11 cellular contexts compared by ENCODE assay signal in the genomic region with DNA sequence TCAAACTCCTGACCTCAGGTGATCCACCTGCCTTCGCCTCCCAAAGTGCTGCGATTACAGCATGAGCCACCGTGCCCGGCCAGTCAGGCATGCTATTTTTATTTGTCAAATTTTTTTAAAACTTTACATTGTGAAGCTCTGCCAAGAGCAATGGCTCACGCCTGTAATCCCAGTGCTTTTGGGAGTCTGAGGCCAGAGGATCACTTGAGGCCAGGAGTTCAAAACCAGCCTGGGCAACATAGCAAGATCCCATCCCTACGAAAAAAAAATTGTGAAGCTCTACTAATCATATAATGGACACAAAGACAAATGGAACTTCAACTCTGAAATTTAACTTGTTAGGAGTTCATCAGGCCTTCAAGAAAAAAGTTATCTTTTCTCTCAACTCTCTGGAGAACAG. TPM values are rescaled to one million over a fixed set of nuclear protein-coding genes. Genes with fewer than 3 reads are reported as not detected.
A peak's percentile ranks its signal among the peaks of the same experiment; 100 is the strongest.
DNase-seq lines count a peak whose midpoint lies in the region; ATAC-seq and TF ChIP-seq lines count a peak whose summit lies in the region.
"Had no signal": no experiment of that assay in that cellular context is flagged by ENCODE, and none has a peak within 500 bp of the region (broad histone marks: within the 10 kb centered on the region; RNA-seq: fewer than 3 reads in every experiment).

No MANE protein-coding gene starts in this region.

- peak overlapping the region; percentile 62 for H3K27ac Mint-ChIP-seq in GM23338
- peak overlapping the region; percentile 83 to 99 for H3K27ac Mint-ChIP-seq in activated naive CD4-positive, alpha-beta T cell treated with anti-CD3 and anti-CD28 coated beads, Interleukin-2, amount 50 U/mL, for 72 hours
- peak overlapping the region; percentile 91 to 100 (median 100) for H3K27ac Mint-ChIP-seq in naive thymus-derived CD8-positive, alpha-beta T cell

- H3K4me3 ChIP-seq in BLaER1: peak overlapping the region; percentile 74; the same call in 1 of the 2 replicates
- peak overlapping the region; percentile 64; the same call in 1 of the 2 replicates for H3K4me3 ChIP-seq in GM23338

- H3K27ac ChIP-seq in BLaER1: peak overlapping the region; percentile 94
- peak overlapping the region; percentile 93; the same call in 1 of the 2 replicates for H3K27ac ChIP-seq in GM23338 (ENCODE audit: low read depth)

- H3K36me3 ChIP-seq in BLaER1 (peaks cover 23% of the 10 kb centered on the region), GM23338 (ENCODE audit: insufficient read depth) (no peaks in the 10 kb centered on the region)

- H2AFZ ChIP-seq in GM23338: no peak overlapping the region

- H4K20me1 ChIP-seq in BLaER1 (no peaks in the 10 kb centered on the region), GM23338 (replicated peaks; ENCODE audit: insufficient read depth) (no peaks in the 10 kb centered on the region)

- no peaks in the 10 kb centered on the region for H3K9me2 ChIP-seq in GM23338 (ENCODE audit: insufficient read depth)

- H3K4me2 ChIP-seq in BLaER1 (peak overlapping the region; percentile 87), GM23338 (peak overlapping the region; percentile 91)

- peak overlapping the region; percentile 88 for H3K9ac ChIP-seq in BLaER1

- peak overlapping the region; percentile 93 for H3K4me3 Mint-ChIP-seq in GM23338
- peak overlapping the region; percentile 58 to 99 (median 97) for H3K4me3 Mint-ChIP-seq in naive thymus-derived CD8-positive, alpha-beta T cell

- H3K27me3 ChIP-seq in BLaER1 (no peaks in the 10 kb centered on the region), GM23338 (ENCODE audit: insufficient read depth) (no peaks in the 10 kb centered on the region)

- peaks cover 14% of the 10 kb centered on the region for H3F3A ChIP-seq in GM23338 (replicated peaks; ENCODE audit: low read depth)

- no peaks in the 10 kb centered on the region for H3K9me3 ChIP-seq in BLaER1

- ATAC-seq in GM23338 (no peak), HG02610 (IDR thresholded peaks at IDR 0.05; ENCODE audit: unreplicated experiment) (no peak), HG02798 (IDR thresholded peaks at IDR 0.05; ENCODE audit: poor library complexity, unreplicated experiment) (no peak), HG02763 (IDR thresholded peaks at IDR 0.05; ENCODE audit: unreplicated experiment) (no peak)
- no peak for ATAC-seq in activated naive CD4-positive, alpha-beta T cell treated with anti-CD3 and anti-CD28 coated beads, Interleukin-2, amount 50 U/mL, for 72 hours
- ATAC-seq in naive thymus-derived CD8-positive, alpha-beta T cell: no peak

- POLR2A ChIA-PET in naive thymus-derived CD8-positive, alpha-beta T cell (lab: Charles Lee): no interaction called here

- H3K79me2 ChIP-seq in GM23338 (replicated peaks; ENCODE audit: insufficient read depth): peaks cover 34% of the 10 kb centered on the region

- H3K27me3 Mint-ChIP-seq in GM23338 (ENCODE audit: insufficient read depth, low read depth, poor library complexity): peaks cover 6% of the 10 kb centered on the region
- no peaks in the 10 kb centered on the region for H3K27me3 Mint-ChIP-seq in naive thymus-derived CD8-positive, alpha-beta T cell

- no peaks in the 10 kb centered on the region for H3K9me3 Mint-ChIP-seq in GM23338
- no peaks in the 10 kb centered on the region for H3K9me3 Mint-ChIP-seq in activated naive CD4-positive, alpha-beta T cell treated with anti-CD3 and anti-CD28 coated beads, Interleukin-2, amount 50 U/mL, for 72 hours
- H3K9me3 Mint-ChIP-seq in naive thymus-derived CD8-positive, alpha-beta T cell: no peaks in the 10 kb centered on the region

- peaks cover 22% of the 10 kb centered on the region for H3K4me1 Mint-ChIP-seq in GM23338
- peaks cover 19 to 52% (median 45%) of the 10 kb centered on the region in 4 donors for H3K4me1 Mint-ChIP-seq in naive thymus-derived CD8-positive, alpha-beta T cell

- DNase-seq in GM23338 (ENCODE audit: low spot score) (no peak), DMS 273 (lab: John Stamatoyannopoulos, UW; ENCODE audit: unreplicated experiment) (no peak)
- no peak for DNase-seq in activated naive CD4-positive, alpha-beta T cell treated with anti-CD3 and anti-CD28 coated beads, Interleukin-2, amount 50 U/mL, for 72 hours (ENCODE audit: low spot score in 2 of 2)
- no peak for DNase-seq in naive thymus-derived CD8-positive, alpha-beta T cell
- DNase-seq: central memory CD4-positive, alpha-beta T cell; EL; KG1 had no signal

- H3K4me1 ChIP-seq in BLaER1: peaks cover 22% of the 10 kb centered on the region
- H3K4me1 ChIP-seq in GM23338 (ENCODE audit: insufficient read depth): peaks cover 15% of the 10 kb centered on the region; the same call in 1 of the 2 replicates

- TF ChIP-seq CTCF in GM23338 (conservative IDR thresholded peaks at IDR 0.05; ENCODE audit: low read depth in 2 of 2): no peak

- peaks cover 4% of the 10 kb centered on the region for H3K36me3 Mint-ChIP-seq in GM23338 (ENCODE audit: low read depth)
- H3K36me3 Mint-ChIP-seq in activated naive CD4-positive, alpha-beta T cell treated with anti-CD3 and anti-CD28 coated beads, Interleukin-2, amount 50 U/mL, for 72 hours: peaks cover 19 to 20% of the 10 kb centered on the region in 2 donors
- peaks cover 0 to 16% (median 0%) of the 10 kb centered on the region in 3 donors for H3K36me3 Mint-ChIP-seq in naive thymus-derived CD8-positive, alpha-beta T cell

TF ChIP-seq in GM23338, 12 proteins besides CTCF, POLR2A, EP300 and RAD21 (continues in another document):
- TF ChIP-seq EZH2phosphoT487 (IDR thresholded peaks at IDR 0.05; ENCODE audit: unreplicated experiment) (no peak), CREB1 (CRISPR knock-in tag; IDR thresholded peaks at IDR 0.05; ENCODE audit: low read depth) (no peak), ZNF114 (CRISPR knock-in tag; IDR thresholded peaks at IDR 0.05) (no peak), STAT1 (IDR thresholded peaks at IDR 0.05; ENCODE audit: unreplicated experiment) (no peak), ZNF331 (CRISPR knock-in tag; IDR thresholded peaks at IDR 0.05; ENCODE audit: low read depth) (no peak)
- TF ChIP-seq, protein P1, sequence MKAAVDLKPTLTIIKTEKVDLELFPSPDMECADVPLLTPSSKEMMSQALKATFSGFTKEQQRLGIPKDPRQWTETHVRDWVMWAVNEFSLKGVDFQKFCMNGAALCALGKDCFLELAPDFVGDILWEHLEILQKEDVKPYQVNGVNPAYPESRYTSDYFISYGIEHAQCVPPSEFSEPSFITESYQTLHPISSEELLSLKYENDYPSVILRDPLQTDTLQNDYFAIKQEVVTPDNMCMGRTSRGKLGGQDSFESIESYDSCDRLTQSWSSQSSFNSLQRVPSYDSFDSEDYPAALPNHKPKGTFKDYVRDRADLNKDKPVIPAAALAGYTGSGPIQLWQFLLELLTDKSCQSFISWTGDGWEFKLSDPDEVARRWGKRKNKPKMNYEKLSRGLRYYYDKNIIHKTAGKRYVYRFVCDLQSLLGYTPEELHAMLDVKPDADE (IDR thresholded peaks at IDR 0.05): no peak

RNA-seq across cellular contexts. Expression of a gene that starts 1.9 kb away (rescaled TPM):
- total RNA-seq in GM23338 (2014; rRNA removed; shearing (Covaris generic)): 17.7 and 19.6 TPM in 2 replicates
- polyA plus RNA-seq in GM23338 (2016; fragmentation: Nextera tagmentation; extraction: Ambion mirVana): 9.6 and 10.2 TPM in 2 replicates
- total RNA-seq in activated naive CD4-positive, alpha-beta T cell treated with anti-CD3 and anti-CD28 coated beads, Interleukin-2, amount 50 U/mL, for 72 hours: 10 to 100 TPM; 36.3 to 57.1 TPM
- 100 to 1,000 TPM; 104 to 115 TPM for total RNA-seq in naive thymus-derived CD8-positive, alpha-beta T cell
- polyA plus RNA-seq in naive thymus-derived CD8-positive, alpha-beta T cell: 10 to 100 TPM in 1 of 3 donors, 1 to 10 TPM in 2; 5.4 to 17.3 (median 7.4) TPM

RNA-seq across cellular contexts. Expression of a gene that starts 5.6 kb away (rescaled TPM):
- not detected in 2 replicates for total RNA-seq in GM23338 (2014; rRNA removed; shearing (Covaris generic))
- 0.53 TPM in 1 of 2 replicates, not detected in the other for polyA plus RNA-seq in GM23338 (2016; fragmentation: Nextera tagmentation; extraction: Ambion mirVana)
- total RNA-seq in activated naive CD4-positive, alpha-beta T cell treated with anti-CD3 and anti-CD28 coated beads, Interleukin-2, amount 50 U/mL, for 72 hours: not detected
- total RNA-seq in naive thymus-derived CD8-positive, alpha-beta T cell: under 1 TPM; 0.18 to 0.19 TPM
- not detected for polyA plus RNA-seq in naive thymus-derived CD8-positive, alpha-beta T cell

RNA-seq across cellular contexts. Expression of a gene that starts 26.1 kb away (rescaled TPM):
- total RNA-seq in GM23338 (2014; rRNA removed; shearing (Covaris generic)): 19.4 and 29.0 TPM in 2 replicates
- 5.6 and 7.4 TPM in 2 replicates for polyA plus RNA-seq in GM23338 (2016; fragmentation: Nextera tagmentation; extraction: Ambion mirVana)
- under 1 TPM; 0.18 to 0.23 TPM for total RNA-seq in activated naive CD4-positive, alpha-beta T cell treated with anti-CD3 and anti-CD28 coated beads, Interleukin-2, amount 50 U/mL, for 72 hours
- total RNA-seq in naive thymus-derived CD8-positive, alpha-beta T cell: not detected
- polyA plus RNA-seq in naive thymus-derived CD8-positive, alpha-beta T cell: under 1 TPM in 1 of 3 donors, not detected in 2; 0.16 TPM

RNA-seq across cellular contexts. Expression of a gene that starts 30.6 kb away (rescaled TPM):
- 16.1 and 18.1 TPM in 2 replicates for total RNA-seq in GM23338 (2014; rRNA removed; shearing (Covaris generic))
- 4.8 and 5.6 TPM in 2 replicates for polyA plus RNA-seq in GM23338 (2016; fragmentation: Nextera tagmentation; extraction: Ambion mirVana)
- total RNA-seq in activated naive CD4-positive, alpha-beta T cell treated with anti-CD3 and anti-CD28 coated beads, Interleukin-2, amount 50 U/mL, for 72 hours: under 1 TPM in 1 of 2 donors, not detected in 1; 0.49 TPM
- total RNA-seq in naive thymus-derived CD8-positive, alpha-beta T cell: 1 to 10 TPM; 1.9 to 2.7 TPM
- not detected for polyA plus RNA-seq in naive thymus-derived CD8-positive, alpha-beta T cell

RNA-seq across cellular contexts. Expression of a gene that starts 50.7 kb away (rescaled TPM):
- total RNA-seq in GM23338 (2014; rRNA removed; shearing (Covaris generic)): 4.6 and 7.1 TPM in 2 replicates
- 4.5 and 4.9 TPM in 2 replicates for polyA plus RNA-seq in GM23338 (2016; fragmentation: Nextera tagmentation; extraction: Ambion mirVana)
- 100 to 1,000 TPM; 151 to 195 TPM for total RNA-seq in activated naive CD4-positive, alpha-beta T cell treated with anti-CD3 and anti-CD28 coated beads, Interleukin-2, amount 50 U/mL, for 72 hours
- total RNA-seq in naive thymus-derived CD8-positive, alpha-beta T cell: 100 to 1,000 TPM; 287 to 291 TPM
- polyA plus RNA-seq in naive thymus-derived CD8-positive, alpha-beta T cell: 100 to 1,000 TPM; 136 to 240 (median 150) TPM

Comparison
In these comparisons a context has a peak if more than half of its experiments do, and no peak if none do; other contexts are left out.
1. RNA of a gene that starts 26.1 kb away (total RNA-seq): 19.4 to 29.0 TPM in GM23338; 0.18 to 0.23 TPM in activated naive CD4-positive, alpha-beta T cell treated with anti-CD3 and anti-CD28 coated beads, Interleukin-2, amount 50 U/mL, for 72 hours and not detected in naive thymus-derived CD8-positive, alpha-beta T cell; every median in the first group is over 10 times any median in the second.
2. Peak in every context shown above with its lines, with median percentiles within 50 percentile points of each other: H3K27ac Mint-ChIP-seq.